Comparison of ENCODE assay signal across 1 cellular context in the genomic region with DNA sequence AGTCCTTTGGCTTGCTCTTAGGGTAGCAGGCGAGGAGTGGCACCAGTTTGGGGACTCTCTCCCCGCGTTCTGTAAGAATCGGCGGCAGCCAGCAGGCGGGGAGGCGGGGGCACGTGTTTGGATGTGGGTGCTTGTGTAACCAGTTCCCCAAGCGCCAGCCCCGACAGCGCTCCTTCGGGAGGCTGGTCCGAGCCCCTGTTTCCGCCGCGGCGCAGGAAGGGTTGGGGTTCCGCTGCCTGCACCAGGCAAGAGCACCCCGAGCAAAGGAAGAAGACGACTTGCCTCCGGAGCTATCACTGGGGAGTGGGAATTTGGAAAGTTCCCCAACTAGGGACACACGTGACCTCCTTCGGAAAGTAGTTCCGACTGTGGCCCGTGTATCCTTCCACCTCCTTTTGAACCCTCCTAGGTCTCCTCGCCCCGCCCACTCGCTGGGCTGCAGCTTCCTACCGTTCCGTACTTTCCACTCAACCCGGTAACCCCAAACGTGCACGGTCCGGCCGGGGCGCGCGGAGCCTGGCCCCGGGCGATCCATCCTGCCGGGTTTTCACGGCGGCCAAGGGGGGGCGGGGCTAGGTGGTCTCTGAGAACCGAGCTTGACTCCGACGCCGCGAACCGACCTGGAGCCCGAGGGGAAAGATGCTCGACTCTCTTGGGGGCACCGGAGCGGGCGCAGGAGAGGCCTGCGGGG.
TF ChIP-seq lines count a peak whose summit lies in the region.

No MANE protein-coding gene starts in this region.

TF ChIP-seq in HepG2, 621 proteins besides CTCF, POLR2A, EP300 and RAD21 (continued from another document and continues in another):
- no peak; the same call in 1 of the 2 replicates for TF ChIP-seq BCL3 (CRISPR knock-in tag; IDR thresholded peaks at IDR 0.05)
- TF ChIP-seq NFE2L2 (IDR thresholded peaks at IDR 0.05; ENCODE audit: low read length) = no peak
- peak; percentile 69; the same call in 1 of the 2 replicates for TF ChIP-seq ZNF570 (CRISPR knock-in tag; IDR thresholded peaks at IDR 0.05; ENCODE audit: borderline replicate concordance)
- TF ChIP-seq EED (CRISPR knock-in tag; IDR thresholded peaks at IDR 0.05) = peak; percentile 96
- TF ChIP-seq HMGXB3 (CRISPR knock-in tag; IDR thresholded peaks at IDR 0.05; ENCODE audit: borderline replicate concordance) = 0 out of 2 replicates have a peak, but pooled peaks have one; percentile 83
- TF ChIP-seq, protein P1, sequence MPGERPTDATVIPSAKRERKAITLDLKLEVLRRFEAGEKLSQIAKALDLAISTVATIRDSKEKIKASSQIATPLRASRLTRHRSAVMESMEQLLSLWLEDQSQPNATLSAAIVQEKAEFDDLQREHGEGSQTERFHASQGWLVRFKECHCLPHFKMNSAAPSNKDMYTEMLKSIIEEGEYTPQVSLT (CRISPR knock-in tag; IDR thresholded peaks at IDR 0.05; ENCODE audit: borderline replicate concordance, low read depth) = 0 out of 2 replicates have a peak, but pooled peaks have one; percentile 60
- no peak for TF ChIP-seq TAF15 (IDR thresholded peaks at IDR 0.05; ENCODE audit: low read depth, low read length, poor library complexity, severe bottlenecking)
- no peak for TF ChIP-seq ZNF747 (CRISPR knock-in tag; IDR thresholded peaks at IDR 0.05; ENCODE audit: borderline replicate concordance)
- TF ChIP-seq PRPF4 (IDR thresholded peaks at IDR 0.05; ENCODE audit: low read depth, low read length, poor library complexity, severe bottlenecking) = no peak
- TF ChIP-seq ZNF746 (CRISPR knock-in tag; IDR thresholded peaks at IDR 0.05) = peak; percentile 93
- TF ChIP-seq TARDBP (CRISPR knock-in tag; IDR thresholded peaks at IDR 0.05) = peak; percentile 90
- TF ChIP-seq RFX5 (IDR thresholded peaks at IDR 0.05; ENCODE audit: low read depth, low read length) = peak; percentile 54; the same call in 1 of the 2 replicates
- TF ChIP-seq KDM2A (CRISPR knock-in tag; IDR thresholded peaks at IDR 0.05; ENCODE audit: borderline replicate concordance, low read depth) = peak; percentile 92
- no peak for TF ChIP-seq TRIM22 (IDR thresholded peaks at IDR 0.05)
- peak; percentile 22; the same call in 1 of the 2 replicates for TF ChIP-seq ZNF264 (CRISPR knock-in tag; IDR thresholded peaks at IDR 0.05)
- TF ChIP-seq MATR3 (CRISPR knock-in tag; IDR thresholded peaks at IDR 0.05) = no peak
- TF ChIP-seq ZBTB7A (CRISPR knock-in tag; IDR thresholded peaks at IDR 0.05) = peak; percentile 75; the same call in 1 of the 2 replicates
- peak; percentile 41; the same call in 1 of the 2 replicates for TF ChIP-seq TCF7 (IDR thresholded peaks at IDR 0.05; ENCODE audit: low read depth)
- TF ChIP-seq, protein P2, sequence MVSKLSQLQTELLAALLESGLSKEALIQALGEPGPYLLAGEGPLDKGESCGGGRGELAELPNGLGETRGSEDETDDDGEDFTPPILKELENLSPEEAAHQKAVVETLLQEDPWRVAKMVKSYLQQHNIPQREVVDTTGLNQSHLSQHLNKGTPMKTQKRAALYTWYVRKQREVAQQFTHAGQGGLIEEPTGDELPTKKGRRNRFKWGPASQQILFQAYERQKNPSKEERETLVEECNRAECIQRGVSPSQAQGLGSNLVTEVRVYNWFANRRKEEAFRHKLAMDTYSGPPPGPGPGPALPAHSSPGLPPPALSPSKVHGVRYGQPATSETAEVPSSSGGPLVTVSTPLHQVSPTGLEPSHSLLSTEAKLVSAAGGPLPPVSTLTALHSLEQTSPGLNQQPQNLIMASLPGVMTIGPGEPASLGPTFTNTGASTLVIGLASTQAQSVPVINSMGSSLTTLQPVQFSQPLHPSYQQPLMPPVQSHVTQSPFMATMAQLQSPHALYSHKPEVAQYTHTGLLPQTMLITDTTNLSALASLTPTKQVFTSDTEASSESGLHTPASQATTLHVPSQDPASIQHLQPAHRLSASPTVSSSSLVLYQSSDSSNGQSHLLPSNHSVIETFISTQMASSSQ (IDR thresholded peaks at IDR 0.05; ENCODE audit: low read depth) = no peak
- TF ChIP-seq, protein P2 (CRISPR knock-in tag; IDR thresholded peaks at IDR 0.05; ENCODE audit: borderline replicate concordance) = peak; percentile 83; the same call in 1 of the 2 replicates
- peak; percentile 81 for TF ChIP-seq NR2C2 (CRISPR knock-in tag; IDR thresholded peaks at IDR 0.05; ENCODE audit: borderline replicate concordance)
- TF ChIP-seq ZNF501 (CRISPR knock-in tag; IDR thresholded peaks at IDR 0.05) = peak; percentile 77
- TF ChIP-seq, protein P3, sequence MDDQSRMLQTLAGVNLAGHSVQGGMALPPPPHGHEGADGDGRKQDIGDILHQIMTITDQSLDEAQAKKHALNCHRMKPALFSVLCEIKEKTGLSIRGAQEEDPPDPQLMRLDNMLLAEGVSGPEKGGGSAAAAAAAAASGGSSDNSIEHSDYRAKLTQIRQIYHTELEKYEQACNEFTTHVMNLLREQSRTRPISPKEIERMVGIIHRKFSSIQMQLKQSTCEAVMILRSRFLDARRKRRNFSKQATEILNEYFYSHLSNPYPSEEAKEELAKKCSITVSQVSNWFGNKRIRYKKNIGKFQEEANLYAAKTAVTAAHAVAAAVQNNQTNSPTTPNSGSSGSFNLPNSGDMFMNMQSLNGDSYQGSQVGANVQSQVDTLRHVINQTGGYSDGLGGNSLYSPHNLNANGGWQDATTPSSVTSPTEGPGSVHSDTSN (CRISPR knock-in tag; IDR thresholded peaks at IDR 0.05; ENCODE audit: borderline replicate concordance) = peak; percentile 60; the same call in 1 of the 2 replicates
- TF ChIP-seq CEBPB (IDR thresholded peaks at IDR 0.05; ENCODE audit: borderline replicate concordance, low read depth, low read length) = peak; percentile 41; the same call in 1 of the 2 replicates
- no peak for TF ChIP-seq GRHL1 (CRISPR knock-in tag; conservative IDR thresholded peaks at IDR 0.05)
- TF ChIP-seq ZNF512B (CRISPR knock-in tag; IDR thresholded peaks at IDR 0.05; ENCODE audit: borderline replicate concordance) = no peak
- no peak for TF ChIP-seq SCMH1 (CRISPR knock-in tag; IDR thresholded peaks at IDR 0.05; ENCODE audit: borderline replicate concordance)
- TF ChIP-seq BHLHE40 (IDR thresholded peaks at IDR 0.05; ENCODE audit: low read length) = peak; percentile 92
- no peak; the same call in 1 of the 2 replicates for TF ChIP-seq REL (CRISPR knock-in tag; conservative IDR thresholded peaks at IDR 0.05)
- TF ChIP-seq HOXA3 (CRISPR knock-in tag; IDR thresholded peaks at IDR 0.05) = peak; percentile 92
- TF ChIP-seq NRL (CRISPR knock-in tag; IDR thresholded peaks at IDR 0.05; ENCODE audit: borderline replicate concordance) = peak; percentile 79; the same call in 1 of the 2 replicates
- TF ChIP-seq MED8 (CRISPR knock-in tag; IDR thresholded peaks at IDR 0.05; ENCODE audit: insufficient replicate concordance) = peak; percentile 82
- TF ChIP-seq, protein P4, sequence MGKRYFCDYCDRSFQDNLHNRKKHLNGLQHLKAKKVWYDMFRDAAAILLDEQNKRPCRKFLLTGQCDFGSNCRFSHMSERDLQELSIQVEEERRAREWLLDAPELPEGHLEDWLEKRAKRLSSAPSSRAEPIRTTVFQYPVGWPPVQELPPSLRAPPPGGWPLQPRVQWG (CRISPR knock-in tag; IDR thresholded peaks at IDR 0.05; ENCODE audit: borderline replicate concordance, low read depth) = no peak
- no peak for TF ChIP-seq ZNF382 (CRISPR knock-in tag; IDR thresholded peaks at IDR 0.05; ENCODE audit: borderline replicate concordance)
- TF ChIP-seq TBX2 (CRISPR knock-in tag; IDR thresholded peaks at IDR 0.05; ENCODE audit: borderline replicate concordance) = peak; percentile 54; the same call in 1 of the 2 replicates
- no peak for TF ChIP-seq ZKSCAN5 (CRISPR knock-in tag; IDR thresholded peaks at IDR 0.05)
- TF ChIP-seq, protein P5, sequence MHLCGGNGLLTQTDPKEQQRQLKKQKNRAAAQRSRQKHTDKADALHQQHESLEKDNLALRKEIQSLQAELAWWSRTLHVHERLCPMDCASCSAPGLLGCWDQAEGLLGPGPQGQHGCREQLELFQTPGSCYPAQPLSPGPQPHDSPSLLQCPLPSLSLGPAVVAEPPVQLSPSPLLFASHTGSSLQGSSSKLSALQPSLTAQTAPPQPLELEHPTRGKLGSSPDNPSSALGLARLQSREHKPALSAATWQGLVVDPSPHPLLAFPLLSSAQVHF (CRISPR knock-in tag; IDR thresholded peaks at IDR 0.05) = no peak
